In the genomic region with DNA sequence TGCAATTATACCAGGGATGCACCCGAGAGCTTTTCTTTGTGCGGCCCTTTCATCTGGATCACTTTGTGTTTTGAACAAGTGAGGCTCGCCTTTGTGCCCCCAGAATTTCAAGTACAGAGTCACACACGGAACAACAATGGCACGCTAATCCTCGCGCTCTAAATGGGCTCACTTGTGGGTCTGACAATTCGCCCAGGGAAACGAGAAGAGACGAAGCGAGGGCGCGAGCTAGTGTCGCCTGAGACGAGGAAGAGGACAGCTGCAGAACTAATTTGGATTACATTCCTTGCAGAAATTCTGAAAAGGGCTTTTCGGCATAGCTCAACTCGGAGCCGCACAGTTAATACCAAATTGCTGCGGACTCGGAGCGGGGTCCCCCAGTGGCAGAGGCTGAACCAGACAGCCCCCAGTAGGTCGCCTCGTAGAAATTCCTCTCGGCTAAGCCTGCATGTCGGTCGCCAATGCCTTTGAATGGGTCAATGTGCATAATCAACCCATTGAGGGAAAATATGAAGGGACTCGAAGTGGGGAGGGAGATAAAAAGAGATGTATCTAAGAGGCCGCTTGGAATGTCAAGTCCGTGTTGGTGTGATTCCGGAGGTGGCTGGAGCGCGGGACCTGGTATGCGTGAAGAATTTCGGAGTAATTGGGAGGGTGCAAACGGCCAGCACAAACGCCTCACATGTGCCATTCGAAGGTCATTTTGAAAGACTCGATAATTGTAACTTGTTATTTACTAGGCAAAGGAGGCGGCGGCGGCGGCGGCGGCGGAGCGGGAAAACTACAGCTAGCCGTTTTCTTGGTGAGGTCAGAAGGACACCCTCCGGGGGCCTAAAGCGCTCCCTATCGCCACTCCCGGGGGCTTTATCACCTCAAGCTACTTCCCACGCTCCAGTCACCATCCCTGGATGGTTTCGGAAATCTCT, we compare ENCODE assay signal across 8 cellular contexts. TPM values are rescaled to one million over a fixed set of nuclear protein-coding genes. Genes with fewer than 3 reads are reported as not detected.
DNase-seq lines count a peak whose midpoint lies in the region; ATAC-seq and TF ChIP-seq lines count a peak whose summit lies in the region.

No MANE protein-coding gene starts in this region.

- peak; percentile 64 for DNase-seq in Ammon's horn (ENCODE audit: low spot score)
- no peak for DNase-seq in IMR-90
- peak in 6 of 10 donors; percentile 25 to 58 (median 42) for DNase-seq in dorsolateral prefrontal cortex
- DNase-seq in mesothelial cell of epicardium (ENCODE audit: low spot score in 2 of 2, unreplicated experiment in 2 of 2) = peak in 1 of 2 experiments; percentile 44
- no peak for DNase-seq in AG08396 (ENCODE audit: low spot score)
- DNase-seq in NCI-H128 (lab: John Stamatoyannopoulos, UW; ENCODE audit: unreplicated experiment) = no peak

- no peak overlapping the region for H2BK15ac ChIP-seq in IMR-90 (ENCODE audit: low read depth, low read length)

- POLR2A ChIA-PET in IMR-90 (lab: Charles Lee; ENCODE audit: unreplicated experiment) = no interaction called here

- H2BK20ac ChIP-seq in IMR-90 (ENCODE audit: low read depth, low read length) = no peak overlapping the region

- no peak overlapping the region for H3K9ac ChIP-seq in IMR-90 (ENCODE audit: low read depth, low read length)

- no peak overlapping the region for H2AK9ac ChIP-seq in IMR-90 (replicated peaks; ENCODE audit: low read depth, low read length, poor library complexity)

- H3K79me1 ChIP-seq in IMR-90 (ENCODE audit: low read depth in 1 of 2, low read length in 2 of 2) = no peaks in the 10 kb centered on the region

- BruUV-seq in IMR-90 (replicated peaks; lab: Mats Ljungman, UMichigan) = no TSS peak

- ATAC-seq in IMR-90 (ENCODE audit: low read depth) (no peak), GM21528 (IDR thresholded peaks at IDR 0.05; ENCODE audit: low FRiP score, unreplicated experiment) (no peak)

- no peaks in the 10 kb centered on the region for H3K9me3 Mint-ChIP-seq in mesothelial cell of epicardium

- H3K36me3 Mint-ChIP-seq in mesothelial cell of epicardium = no peaks in the 10 kb centered on the region

- H3K27me3 Mint-ChIP-seq in mesothelial cell of epicardium (ENCODE audit: low read depth) = peaks cover 46% of the 10 kb centered on the region

- 0% methylated on average over 29 of the region's 53 CpGs; no CpG with 5 or more reads in 1 of the 2 experiments for WGBS in IMR-90 (ENCODE audit: extremely low coverage in 2 of 2, insufficient read length in 1 of 2), 2 experiments
- 2% methylated on average over 53 of the region's 53 CpGs for WGBS in urinary bladder

- no peak for TF ChIP-seq RAD21 in IMR-90 (IDR thresholded peaks at IDR 0.05; ENCODE audit: low read length)

- peak overlapping the region; percentile 52; the same call in 1 of the 2 replicates for H3K4me2 ChIP-seq in IMR-90 (ENCODE audit: low read depth, low read length)

- H4K8ac ChIP-seq in IMR-90 (ENCODE audit: low read depth in 2 of 2, low read length in 2 of 2) = no peak overlapping the region

- H3K9me3 ChIP-seq in IMR-90 (ENCODE audit: control insufficient read depth, insufficient read depth, low read length) = no peaks in the 10 kb centered on the region

- H3K4me1 Mint-ChIP-seq in mesothelial cell of epicardium = peaks cover 24% of the 10 kb centered on the region

- dilution Hi-C loops in IMR-90 (cut with HindIII; ENCODE audit: low sequenced_read_pairs, unreplicated experiment) = no loop called here

- intact Hi-C loops in IMR-90 (cut with micrococcal nuclease) = no loop called here
- intact Hi-C loops in dorsolateral prefrontal cortex (cut with DNase I) = loop anchor here (5.0 to 10.0 kb wide), 5 partner anchors 119 to 792 kb away; no protein-coding TSS in a partner anchor

- no peak overlapping the region for H2AK5ac ChIP-seq in IMR-90 (ENCODE audit: low read depth, low read length)

- no peak overlapping the region for H3K4ac ChIP-seq in IMR-90 (ENCODE audit: low read depth, low read length)

- H3K9me1 ChIP-seq in IMR-90 (ENCODE audit: insufficient read depth, low read length) = no peaks in the 10 kb centered on the region

- TF ChIP-seq CTCF in IMR-90 (conservative IDR thresholded peaks at IDR 0.05; ENCODE audit: low read depth, low read length) (no peak), dorsolateral prefrontal cortex (IDR thresholded peaks at IDR 0.05 in 54 of 56, conservative IDR thresholded peaks at IDR 0.05 in 2 of 56; ENCODE audit: low read depth in 1 of 56, partially characterized antibody in 56 of 56) (peak in 25 of 56 donors; percentile 7 to 39 (median 21)), mesothelial cell of epicardium (IDR thresholded peaks at IDR 0.05; ENCODE audit: unreplicated experiment) (no peak)

- H3K27ac Mint-ChIP-seq in mesothelial cell of epicardium = peak overlapping the region; percentile 0

- H4K5ac ChIP-seq in IMR-90 (ENCODE audit: low read depth, low read length) = no peak overlapping the region

- peak overlapping the region; percentile 51 for H2AFZ ChIP-seq in IMR-90 (replicated peaks; ENCODE audit: low read length, poor library complexity)

- H3K36me3 ChIP-seq in IMR-90 (ENCODE audit: control insufficient read depth, insufficient read depth, low read length) (no peaks in the 10 kb centered on the region), urinary bladder (ENCODE audit: insufficient read depth) (no peaks in the 10 kb centered on the region)

- CTCF ChIA-PET in IMR-90 (lab: Yijun Ruan, JAX) = no interaction called here

- H3K18ac ChIP-seq in IMR-90 (ENCODE audit: low read depth, low read length) = no peak overlapping the region

- no peak overlapping the region for H3K4me3 ChIP-seq in IMR-90 (ENCODE audit: insufficient read depth, low read depth, low read length)
- H3K4me3 ChIP-seq in dorsolateral prefrontal cortex = peak overlapping the region; percentile 39 to 89 (median 75)
- peak overlapping the region; percentile 62 for H3K4me3 ChIP-seq in urinary bladder (ENCODE audit: low read depth, low read length)

- no peak overlapping the region for H2BK5ac ChIP-seq in IMR-90 (ENCODE audit: low read depth, low read length, poor library complexity, severe bottlenecking)

- H3K14ac ChIP-seq in IMR-90 (replicated peaks; ENCODE audit: low read depth, low read length) = no peak overlapping the region

- TF ChIP-seq POLR2A in IMR-90 (IDR thresholded peaks at IDR 0.05; ENCODE audit: low read depth, low read length) = no peak

- H3K4me3 Mint-ChIP-seq in mesothelial cell of epicardium = peak overlapping the region; percentile 80

- H3K23ac ChIP-seq in IMR-90 (ENCODE audit: low read depth, low read length) = no peak overlapping the region

- H4K20me1 ChIP-seq in IMR-90 (ENCODE audit: insufficient read depth, low read length) = no peaks in the 10 kb centered on the region

- H3K27ac ChIP-seq in IMR-90 (ENCODE audit: insufficient read depth, low read length) = no peak overlapping the region
- peak overlapping the region in 57 of 59 donors; percentile 1 to 88 (median 72) for H3K27ac ChIP-seq in dorsolateral prefrontal cortex
- H3K27ac ChIP-seq in urinary bladder (ENCODE audit: low read depth) = no peak overlapping the region

- no peak overlapping the region for H2BK120ac ChIP-seq in IMR-90 (ENCODE audit: low read depth, low read length)

- H3K4me1 ChIP-seq in IMR-90 (ENCODE audit: control insufficient read depth, insufficient read depth, low read length) = peaks cover 3% of the 10 kb centered on the region; the same call in 1 of the 2 replicates
- no peaks in the 10 kb centered on the region for H3K4me1 ChIP-seq in urinary bladder (ENCODE audit: insufficient read depth)

- in situ Hi-C loops in IMR-90 (cut with MboI; ENCODE audit: low sequenced_read_pairs) = no loop called here

- H4K91ac ChIP-seq in IMR-90 (ENCODE audit: insufficient read depth, low read depth, low read length) = no peak overlapping the region

- H3K56ac ChIP-seq in IMR-90 (ENCODE audit: extremely low read depth, insufficient read depth, low read length) = no peak overlapping the region

- H3K27me3 ChIP-seq in IMR-90 (ENCODE audit: control insufficient read depth, insufficient read depth, low read length) (peaks cover 42% of the 10 kb centered on the region), dorsolateral prefrontal cortex (peaks cover 0 to 35% (median 8%) of the 10 kb centered on the region in 45 donors)

TF ChIP-seq in IMR-90, 13 proteins besides CTCF, POLR2A, EP300 and RAD21:
- TF ChIP-seq MAFK (IDR thresholded peaks at IDR 0.05; ENCODE audit: low read depth, low read length) (no peak), RCOR1 (IDR thresholded peaks at IDR 0.05; ENCODE audit: insufficient replicate concordance, low read length) (no peak), MXI1 (IDR thresholded peaks at IDR 0.05; ENCODE audit: borderline replicate concordance, low read depth, low read length) (no peak), CHD1 (IDR thresholded peaks at IDR 0.05; ENCODE audit: low read depth, low read length) (no peak), RFX5 (IDR thresholded peaks at IDR 0.05; ENCODE audit: low read depth, low read length) (no peak), FOS (IDR thresholded peaks at IDR 0.05; ENCODE audit: low read depth, low read length) (no peak)
- TF ChIP-seq, protein P1, sequence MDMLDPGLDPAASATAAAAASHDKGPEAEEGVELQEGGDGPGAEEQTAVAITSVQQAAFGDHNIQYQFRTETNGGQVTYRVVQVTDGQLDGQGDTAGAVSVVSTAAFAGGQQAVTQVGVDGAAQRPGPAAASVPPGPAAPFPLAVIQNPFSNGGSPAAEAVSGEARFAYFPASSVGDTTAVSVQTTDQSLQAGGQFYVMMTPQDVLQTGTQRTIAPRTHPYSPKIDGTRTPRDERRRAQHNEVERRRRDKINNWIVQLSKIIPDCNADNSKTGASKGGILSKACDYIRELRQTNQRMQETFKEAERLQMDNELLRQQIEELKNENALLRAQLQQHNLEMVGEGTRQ (IDR thresholded peaks at IDR 0.05; ENCODE audit: low read depth, low read length) = no peak
TF ChIP-seq in IMR-90: peak in this region for 0.

RNA-seq across cellular contexts. Expression of a gene that starts 2.0 kb away (rescaled TPM):
- total RNA-seq in IMR-90 (2012; rRNA removed) (not detected in 2 replicates), dorsolateral prefrontal cortex (100 to 1,000 TPM in 33 of 120 experiments, 10 to 100 TPM in 87; 53.3 to 151 (median 88.1) TPM), mesothelial cell of epicardium (8.5 to 9.5 TPM (median 9.2 TPM) in 3 replicates), urinary bladder (3.2 TPM)
- polyA plus RNA-seq in IMR-90 (2012; rRNA removed) (not detected in 2 replicates), urinary bladder (0.13 TPM)
- not detected in 2 replicates for polyA plus RNA-seq in IMR-90 (2012; cell fraction: cytosol; rRNA removed)
- polyA plus RNA-seq in IMR-90 (2012; cell fraction: nucleus; rRNA removed; ENCODE audit: low replicate concordance) = not detected in 2 replicates

Comparison
In these comparisons a context has a peak if more than half of its experiments do, and no peak if none do; other contexts are left out.
1. DNase-seq: peak in Ammon's horn (single experiment) and dorsolateral prefrontal cortex (6 of 10); none in IMR-90 (single experiment), AG08396 (single experiment) and NCI-H128 (single experiment).
2. H3K27ac ChIP-seq: peak in dorsolateral prefrontal cortex (57 of 59); none in IMR-90 (single experiment) and urinary bladder (single experiment).